18 cellular contexts compared by ENCODE assay signal in genomic region chr5:152547202-152547601, GRCh38.
"Had no signal": no experiment of that assay in that cellular context is flagged by ENCODE, and none has a peak within 500 bp of the region (broad histone marks: within the 10 kb centered on the region; RNA-seq: fewer than 3 reads in every experiment).

No MANE protein-coding gene starts in this region.

- DNase-seq: activated gamma-delta T cell treated with Interleukin-2 at 50 U/mL for 16 hours; activated T-cell treated with anti-CD3 and anti-CD28 coated beads, Interleukin-2, amount 50 U/mL, for 1 hour; effector memory CD4-positive, alpha-beta T cell; gastrocnemius medialis; hippocampal formation; left ventricle myocardium inferior; midbrain; natural killer cell; retina; sigmoid colon; stimulated activated CD4-positive, alpha-beta T cell treated with anti-CD3 and anti-CD28 coated beads, Interleukin-2, amount 100 ng/mL, for 48 hours; stimulated activated CD8-positive, alpha-beta memory T cell treated with anti-CD3 and anti-CD28 coated beads, Interleukin-4, amount 100 ng/mL, for 48 hours; stimulated activated naive B cell treated with anti-CD40 and anti-IgM and Interleukin-4, amounts not matched to agents 10 μg/mL and 1 μg/mL and 100 μg/mL, for 72 hours; uterus had no signal

- H3K4me3 ChIP-seq: gastrocnemius medialis, left ventricle myocardium inferior, sigmoid colon, smooth muscle cell, uterus had no signal

- H3K36me3 ChIP-seq: gastrocnemius medialis, left ventricle myocardium inferior, sigmoid colon, uterus had no signal

- FAIRE-seq: colon had no signal

- H3K4me1 ChIP-seq: gastrocnemius medialis, left ventricle myocardium inferior, sigmoid colon, uterus had no signal

- H3K27me3 ChIP-seq: gastrocnemius medialis, sigmoid colon, uterus had no signal

- H3K27ac ChIP-seq: gastrocnemius medialis, left ventricle myocardium inferior, sigmoid colon, uterus, VCaP had no signal

- ATAC-seq: esophagus mucosa; gastrocnemius medialis; natural killer cell; stimulated activated naive B cell treated with anti-CD40 and anti-IgM and Interleukin-4, amounts not matched to agents 10 μg/mL and 1 μg/mL and 100 μg/mL, for 72 hours had no signal

- H3K9me3 ChIP-seq: gastrocnemius medialis, left ventricle myocardium inferior, sigmoid colon, uterus had no signal
